In the genomic region with DNA sequence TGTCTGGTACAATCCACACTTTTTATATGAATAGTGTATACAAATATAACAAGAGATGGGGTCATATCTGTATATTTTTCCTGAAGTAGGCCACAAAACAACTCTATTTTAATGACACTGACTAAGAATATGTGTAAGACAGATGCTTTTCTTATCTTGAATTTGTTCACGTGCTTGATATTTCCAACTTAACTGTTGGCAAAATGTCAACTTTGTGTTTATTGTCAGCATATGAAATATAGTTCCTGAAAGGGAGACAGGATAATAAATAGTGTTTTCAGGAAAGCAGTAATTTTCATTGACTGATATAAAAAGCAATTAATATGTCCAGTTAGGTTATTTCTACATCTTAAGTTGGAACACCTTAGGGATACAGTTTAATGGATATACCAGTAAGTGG, we compare ENCODE assay signal across 15 cellular contexts. TPM values are rescaled to one million over a fixed set of nuclear protein-coding genes. Genes with fewer than 3 reads are reported as not detected.
A peak's percentile ranks its signal among the peaks of the same experiment; 100 is the strongest.
DNase-seq lines count a peak whose midpoint lies in the region; FAIRE-seq and TF ChIP-seq lines count a peak whose summit lies in the region.
"Had no signal": no experiment of that assay in that cellular context is flagged by ENCODE, and none has a peak within 500 bp of the region (broad histone marks: within the 10 kb centered on the region; RNA-seq: fewer than 3 reads in every experiment).

No MANE protein-coding gene starts in this region.

- no peak for TF ChIP-seq CTCF in VCaP (conservative IDR thresholded peaks at IDR 0.05)
- no peak for TF ChIP-seq CTCF in chondrocyte (IDR thresholded peaks at IDR 0.05)
- no peak for TF ChIP-seq CTCF in fibroblast of the aortic adventitia (IDR thresholded peaks at IDR 0.05; ENCODE audit: insufficient read depth, low read length)
- no peak for TF ChIP-seq CTCF in mesothelial cell of epicardium (IDR thresholded peaks at IDR 0.05; ENCODE audit: unreplicated experiment)

- peaks cover 32% of the 10 kb centered on the region for H3K4me1 Mint-ChIP-seq in chondrocyte (ENCODE audit: low read depth)
- H3K4me1 Mint-ChIP-seq in mesothelial cell of epicardium, result peaks cover 10% of the 10 kb centered on the region
- H3K4me1 Mint-ChIP-seq: CD4-positive, alpha-beta memory T cell had no signal

- H3K27ac ChIP-seq in VCaP, result peak overlapping the region; percentile 35; the same call in 1 of the 2 replicates
- H3K27ac ChIP-seq: A549, C4-2B had no signal

- H3K27me3 Mint-ChIP-seq in chondrocyte (ENCODE audit: low read depth) (no peaks in the 10 kb centered on the region), mesothelial cell of epicardium (ENCODE audit: low read depth) (no peaks in the 10 kb centered on the region)
- H3K27me3 Mint-ChIP-seq: CD4-positive, alpha-beta memory T cell had no signal

- no peak for TF ChIP-seq POLR2A in GM12891 (IDR thresholded peaks at IDR 0.05; ENCODE audit: low read depth, low read length)

- H3K4me3 ChIP-seq in fibroblast of the aortic adventitia (ENCODE audit: low read depth, low read length), result no peak overlapping the region
- H3K4me3 ChIP-seq: A549 had no signal

- H3K4me3 Mint-ChIP-seq in chondrocyte (ENCODE audit: unreplicated experiment), result no peak overlapping the region
- no peak overlapping the region for H3K4me3 Mint-ChIP-seq in mesothelial cell of epicardium
- H3K4me3 Mint-ChIP-seq: CD4-positive, alpha-beta memory T cell had no signal

- H3K36me3 Mint-ChIP-seq in chondrocyte (ENCODE audit: low read depth), result peaks cover 8% of the 10 kb centered on the region
- peaks cover 22% of the 10 kb centered on the region for H3K36me3 Mint-ChIP-seq in mesothelial cell of epicardium
- H3K36me3 Mint-ChIP-seq: CD4-positive, alpha-beta memory T cell had no signal

- peak overlapping the region; percentile 45 for H3K27ac Mint-ChIP-seq in chondrocyte (ENCODE audit: unreplicated experiment)
- peak overlapping the region; percentile 64 for H3K27ac Mint-ChIP-seq in mesothelial cell of epicardium
- H3K27ac Mint-ChIP-seq: CD4-positive, alpha-beta memory T cell had no signal

- FAIRE-seq in GM12891 (lab: Jason Lieb, UNC), result no peak
- FAIRE-seq: A549, GM18507 had no signal

- no peak for DNase-seq in chondrocyte (ENCODE audit: low spot score)
- DNase-seq in fibroblast of the aortic adventitia (ENCODE audit: low read depth), result peak; percentile 0
- no peak for DNase-seq in mesothelial cell of epicardium (ENCODE audit: low spot score in 2 of 2, unreplicated experiment in 2 of 2)
- DNase-seq in NCI-H2171 (lab: John Stamatoyannopoulos, UW), result no peak
- no peak for DNase-seq in activated CD8-positive, alpha-beta memory T cell treated with anti-CD3 and anti-CD28 coated beads, Interleukin-2, amount 50 U/mL, for 48 hours
- DNase-seq in GM12891 (ENCODE audit: insufficient read length, low spot score), result no peak
- DNase-seq: BE2C; CD4-positive, alpha-beta memory T cell; DMS153; DND-41; GF-D8 had no signal

- peaks cover 2% of the 10 kb centered on the region for H3K9me3 Mint-ChIP-seq in chondrocyte (ENCODE audit: low read depth)
- H3K9me3 Mint-ChIP-seq in mesothelial cell of epicardium, result peaks cover 21% of the 10 kb centered on the region

TF ChIP-seq in GM12891, 5 proteins besides CTCF, POLR2A, EP300 and RAD21:
- TF ChIP-seq POLR2AphosphoS5 (IDR thresholded peaks at IDR 0.05; ENCODE audit: low read depth, low read length), result no peak
- TF ChIP-seq SPI1 (IDR thresholded peaks at IDR 0.05; ENCODE audit: low read depth, low read length), result no peak
- no peak for TF ChIP-seq PAX5 (IDR thresholded peaks at IDR 0.05; ENCODE audit: insufficient read depth, low read length, severe bottlenecking)
- no peak for TF ChIP-seq POU2F2 (IDR thresholded peaks at IDR 0.05; ENCODE audit: low read depth, low read length)
- TF ChIP-seq TAF1 (IDR thresholded peaks at IDR 0.05; ENCODE audit: low read depth, low read length), result no peak

RNA-seq across cellular contexts. Expression of a gene that starts 27.8 kb away (rescaled TPM):
- 35.3 to 102 TPM (median 39.1 TPM) in 3 replicates for total RNA-seq in chondrocyte
- total RNA-seq in fibroblast of the aortic adventitia (ENCODE audit: low replicate concordance), result 1.4 and 2.5 TPM in 2 replicates
- total RNA-seq in mesothelial cell of epicardium, result 14.3 to 17.9 TPM (median 15.2 TPM) in 3 replicates
- not detected for polyA plus RNA-seq in GM12891 (2012; ENCODE audit: low read depth, missing spikeins)
- total RNA-seq: CD4-positive, alpha-beta memory T cell had no signal
- polyA plus RNA-seq: CD4-positive, alpha-beta memory T cell had no signal
